ENCODE assay signal across 8 cellular contexts in the genomic region with DNA sequence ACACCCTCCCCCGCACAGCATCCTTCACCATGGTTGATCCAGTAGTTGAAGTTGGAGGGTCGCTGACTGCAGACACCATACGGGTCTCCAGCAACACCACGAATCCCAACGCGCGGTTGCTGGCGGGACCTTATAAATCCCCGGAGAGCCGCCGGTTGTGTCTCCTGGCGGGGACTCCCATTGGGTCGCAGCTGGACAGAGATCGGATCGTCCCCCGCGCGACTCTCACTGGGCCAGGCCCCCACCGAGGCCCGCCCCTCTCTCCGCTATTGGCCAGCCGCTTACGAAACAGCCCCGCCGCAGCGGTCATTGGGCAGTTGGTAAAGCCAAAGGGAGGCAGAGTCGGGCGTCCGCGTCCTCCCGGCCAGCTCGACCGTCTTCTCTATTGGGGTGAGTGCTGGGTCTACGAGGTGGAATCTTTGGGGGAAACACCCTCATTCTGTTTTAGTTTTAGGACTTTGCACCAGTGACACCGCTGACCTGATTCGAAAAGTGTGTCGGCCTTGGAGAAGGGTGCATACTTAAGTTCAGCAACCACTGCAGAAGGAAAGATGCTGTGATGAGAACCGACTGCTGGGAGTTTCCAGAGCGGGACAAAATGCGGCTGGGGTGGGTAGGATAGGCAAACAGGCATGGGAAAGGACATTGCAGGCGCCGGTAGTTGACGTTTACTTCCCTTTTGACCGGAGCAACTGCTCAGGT. TPM values are rescaled to one million over a fixed set of nuclear protein-coding genes. Genes with fewer than 3 reads are reported as not detected.
DNase-seq lines count a peak whose midpoint lies in the region; ATAC-seq and TF ChIP-seq lines count a peak whose summit lies in the region.

No MANE protein-coding gene starts in this region.

- H3K27me3 ChIP-seq in GM06990 (replicated peaks; ENCODE audit: control insufficient read depth, insufficient read depth, low read length), result peaks cover 1% of the 10 kb centered on the region; the same call in 1 of the 2 replicates
- no peaks in the 10 kb centered on the region for H3K27me3 ChIP-seq in iPS-20b (ENCODE audit: insufficient read depth, low read length)

- TF ChIP-seq CTCF in GM06990 (IDR thresholded peaks at IDR 0.05; ENCODE audit: insufficient read depth, low read length, poor library complexity, severe bottlenecking), result no peak

- ATAC-seq in HG02642 (IDR thresholded peaks at IDR 0.05; ENCODE audit: poor library complexity, unreplicated experiment) (peak; percentile 84), sciatic nerve (peak; percentile 97), GM18505 (IDR thresholded peaks at IDR 0.05; ENCODE audit: unreplicated experiment) (no peak)

- DNase-seq in GM06990 (ENCODE audit: extremely low read depth, insufficient read length) (peak; percentile 70), NCI-H1436 treated with DMSO at 0.1 percent for 48 hours (lab: John Stamatoyannopoulos, UW) (peak; percentile 71), T-helper 2 cell (peak in 4 of 5 experiments; percentile 8 to 24 (median 10)), caudate nucleus (lab: John Stamatoyannopoulos, UW) (peak in 59 of 61 donors; percentile 58 to 91 (median 83)), sciatic nerve (ENCODE audit: low spot score) (peak; percentile 93)

- intact Hi-C loops in sciatic nerve (cut with DNase I), result no loop called here

- peak overlapping the region; percentile 93; the same call in 1 of the 2 replicates for H3K9ac ChIP-seq in iPS-20b (ENCODE audit: low read depth, low read length)

- H3K4me3 ChIP-seq in GM06990 (replicated peaks; ENCODE audit: low read depth, low read length) (peak overlapping the region; percentile 62), iPS-20b (ENCODE audit: low read length) (peak overlapping the region; percentile 94)

- H3K9me3 ChIP-seq in iPS-20b (ENCODE audit: insufficient read depth, low read depth, low read length), result no peaks in the 10 kb centered on the region

- H3K36me3 ChIP-seq in GM06990 (ENCODE audit: control insufficient read depth, insufficient read depth, low read length) (no peaks in the 10 kb centered on the region), iPS-20b (ENCODE audit: insufficient read depth, low read depth, low read length) (peaks cover 25% of the 10 kb centered on the region)

- no peak for TF ChIP-seq POLR2A in GM18505 (IDR thresholded peaks at IDR 0.05; ENCODE audit: borderline replicate concordance, extremely low read depth, insufficient read depth, insufficient read length)

- H3K4me1 ChIP-seq in iPS-20b (ENCODE audit: insufficient read depth, low read length), result peaks cover 2% of the 10 kb centered on the region

- H3K27ac ChIP-seq in caudate nucleus (ENCODE audit: low read depth, low read length) (no peak overlapping the region), iPS-20b (ENCODE audit: low read length) (peak overlapping the region; percentile 48)

RNA-seq across cellular contexts. Expression of gene RABIF, which starts 27.4 kb away (rescaled TPM):
- 5.3 TPM for total RNA-seq in sciatic nerve

RNA-seq across cellular contexts. Expression of gene PCAT6, which starts 50.8 kb away (rescaled TPM):
- 1.2 TPM for total RNA-seq in sciatic nerve

RNA-seq across cellular contexts. Expression of gene KDM5B, which starts 53.4 kb away (rescaled TPM):
- 67.9 TPM for total RNA-seq in sciatic nerve

Comparison
In these comparisons a context has a peak if more than half of its experiments do, and no peak if none do; other contexts are left out.
1. DNase-seq: peak in every context shown above with its lines; median percentile 93 in sciatic nerve; 83 in caudate nucleus; 71 in NCI-H1436 treated with DMSO at 0.1 percent for 48 hours; 70 in GM06990; 10 in T-helper 2 cell.